Comparison of ENCODE assay signal across 23 cellular contexts in genomic region chr6:82963527-82963926, GRCh38.
"Had no signal": no experiment of that assay in that cellular context is flagged by ENCODE, and none has a peak within 500 bp of the region (broad histone marks: within the 10 kb centered on the region; RNA-seq: fewer than 3 reads in every experiment).

No MANE protein-coding gene starts in this region.

- H3K27me3 ChIP-seq: ascending aorta, brain microvascular endothelial cell, left lung, neutrophil, ovary, tibial artery had no signal

- H3K4me1 ChIP-seq: ascending aorta, left lung, psoas muscle, tibial artery had no signal

- DNase-seq: activated T-cell treated with anti-CD3 and anti-CD28 coated beads, Interleukin-2, amount 50 U/mL, for 24 hours; brain microvascular endothelial cell; central memory CD4-positive, alpha-beta T cell; effector memory CD4-positive, alpha-beta T cell; foreskin fibroblast; immature natural killer cell; left lung; midbrain; ovary; psoas muscle; right cardiac atrium; stimulated activated CD4-positive, alpha-beta T cell treated with anti-CD3 and anti-CD28 coated beads, Interleukin-12 subunit alpha, Interleukin-12 subunit beta, amount 100 ng/mL, for 4 hours; stimulated activated naive CD8-positive, alpha-beta T cell treated with anti-CD3 and anti-CD28 coated beads, Interleukin-15, amount 100 ng/mL, for 72 hours; T-helper 1 cell; tibial artery had no signal

- H3K9me3 ChIP-seq: ascending aorta, left lung, neutrophil, ovary, psoas muscle, tibial artery had no signal

- ATAC-seq: activated naive CD4-positive, alpha-beta T cell treated with anti-CD3 and anti-CD28 coated beads, Interleukin-2, amount 50 U/mL, for 72 hours; activated T-helper 17 cell treated with anti-CD3 and anti-CD28 coated beads, Interleukin-2, amount 50 U/mL, for 72 hours; left lung; natural killer cell treated with Interleukin-12 subunit alpha and Interleukin-12 subunit beta and Interleukin-15 and Interleukin-18, amount 100 ng/mL, for 72 hours; psoas muscle; right cardiac atrium; stimulated activated effector memory CD8-positive, alpha-beta T cell treated with anti-CD3 and anti-CD28 coated beads, Interleukin-12 subunit alpha, Interleukin-12 subunit beta, amount 100 ng/mL, for 72 hours; stimulated activated naive CD8-positive, alpha-beta T cell treated with anti-CD3 and anti-CD28 coated beads, Interleukin-15, amount 100 ng/mL, for 72 hours; WTC11 had no signal

- H3K36me3 ChIP-seq: ascending aorta, brain microvascular endothelial cell, left lung, neutrophil, ovary, tibial artery had no signal

- H3K27ac ChIP-seq: ascending aorta, brain microvascular endothelial cell, left lung, neutrophil, ovary, psoas muscle, tibial artery had no signal

- H3K4me3 ChIP-seq: ascending aorta, left lung, lung, ovary, psoas muscle, tibial artery had no signal
